ENCODE assay signal across 14 cellular contexts in the genomic region with DNA sequence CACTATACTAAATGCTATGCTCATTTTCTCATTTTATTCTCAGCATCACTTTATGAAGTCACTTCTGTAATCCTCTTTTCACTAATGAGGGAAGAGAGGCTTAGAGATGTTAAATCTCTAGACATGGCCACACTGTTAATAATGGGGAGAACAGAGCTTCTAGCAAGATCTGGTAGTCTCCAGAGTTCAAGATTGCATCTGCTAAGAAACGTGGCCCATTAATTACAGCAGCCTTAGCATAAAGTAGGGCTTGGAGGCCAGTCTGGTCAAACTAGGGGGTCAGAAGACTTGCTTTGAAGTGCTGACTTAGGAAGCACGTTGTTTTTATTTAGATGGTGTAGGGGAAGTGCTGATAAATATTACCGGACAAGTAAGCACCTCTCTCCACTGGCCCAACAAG. TPM values are rescaled to one million over a fixed set of nuclear protein-coding genes. Genes with fewer than 3 reads are reported as not detected.
A peak's percentile ranks its signal among the peaks of the same experiment; 100 is the strongest.
DNase-seq lines count a peak whose midpoint lies in the region; ATAC-seq, FAIRE-seq and TF ChIP-seq lines count a peak whose summit lies in the region.
"Had no signal": no experiment of that assay in that cellular context is flagged by ENCODE, and none has a peak within 500 bp of the region (broad histone marks: within the 10 kb centered on the region; RNA-seq: fewer than 3 reads in every experiment).

No MANE protein-coding gene starts in this region.

- H3K27ac ChIP-seq in GM23338 (ENCODE audit: low read depth) = no peak overlapping the region; the same call in 1 of the 2 replicates
- H3K27ac ChIP-seq in astrocyte (ENCODE audit: low read depth, low read length) = no peak overlapping the region
- peak overlapping the region; percentile 17 to 49 for H3K27ac ChIP-seq in lung (ENCODE audit: low read depth in 1 of 2, low read length in 1 of 2)
- H3K27ac ChIP-seq in suprapubic skin = peak overlapping the region; percentile 89
- H3K27ac ChIP-seq: SK-N-MC had no signal

- no peak overlapping the region for H3K4me3 ChIP-seq in GM23338
- H3K4me3 ChIP-seq in astrocyte (ENCODE audit: insufficient read depth, low read depth, low read length) = no peak overlapping the region
- H3K4me3 ChIP-seq in lung = no peak overlapping the region
- no peak overlapping the region for H3K4me3 ChIP-seq in suprapubic skin
- H3K4me3 ChIP-seq: body of pancreas, SK-N-MC had no signal

- TF ChIP-seq CTCF in GM23338 (conservative IDR thresholded peaks at IDR 0.05; ENCODE audit: low read depth in 2 of 2) (no peak), astrocyte (IDR thresholded peaks at IDR 0.05; ENCODE audit: insufficient read depth, low read depth, low read length) (no peak), lung (IDR thresholded peaks at IDR 0.05; ENCODE audit: control extremely low read depth, extremely low read depth) (no peak), suprapubic skin (IDR thresholded peaks at IDR 0.05) (no peak)

- H2AFZ ChIP-seq in GM23338 (no peak overlapping the region), astrocyte (ENCODE audit: low read depth, low read length) (no peak overlapping the region)

- no peaks in the 10 kb centered on the region for H3F3A ChIP-seq in GM23338 (replicated peaks; ENCODE audit: low read depth)

- H3K36me3 ChIP-seq in GM23338 (ENCODE audit: insufficient read depth) = no peaks in the 10 kb centered on the region
- H3K36me3 ChIP-seq in astrocyte (ENCODE audit: insufficient read depth, low read length) = no peaks in the 10 kb centered on the region
- H3K36me3 ChIP-seq in lung (ENCODE audit: control insufficient read depth in 2 of 2, insufficient read depth in 2 of 2, low read length in 2 of 2) = no peaks in the 10 kb centered on the region
- no peaks in the 10 kb centered on the region for H3K36me3 ChIP-seq in suprapubic skin

- no peaks in the 10 kb centered on the region for H3K9me3 ChIP-seq in astrocyte (ENCODE audit: insufficient read depth, low read depth, low read length)
- no peaks in the 10 kb centered on the region for H3K9me3 ChIP-seq in lung (ENCODE audit: control insufficient read depth in 2 of 2, insufficient read depth in 1 of 2, low read length in 1 of 2)
- no peaks in the 10 kb centered on the region for H3K9me3 ChIP-seq in suprapubic skin
- H3K9me3 ChIP-seq: body of pancreas had no signal

- H3K36me3 Mint-ChIP-seq in GM23338 (ENCODE audit: low read depth) = no peaks in the 10 kb centered on the region
- H3K36me3 Mint-ChIP-seq in astrocyte (ENCODE audit: low read depth, unreplicated experiment) = no peaks in the 10 kb centered on the region

- no peak overlapping the region for H3K27ac Mint-ChIP-seq in GM23338
- peak overlapping the region; percentile 95 for H3K27ac Mint-ChIP-seq in astrocyte (ENCODE audit: unreplicated experiment)

- H3K9me3 Mint-ChIP-seq in GM23338 = no peaks in the 10 kb centered on the region
- no peaks in the 10 kb centered on the region for H3K9me3 Mint-ChIP-seq in astrocyte (ENCODE audit: unreplicated experiment)

- peaks cover 2% of the 10 kb centered on the region for H3K27me3 Mint-ChIP-seq in GM23338 (ENCODE audit: insufficient read depth, low read depth, poor library complexity)
- no peaks in the 10 kb centered on the region for H3K27me3 Mint-ChIP-seq in astrocyte (ENCODE audit: low read depth, unreplicated experiment)

- no peaks in the 10 kb centered on the region for H4K20me1 ChIP-seq in GM23338 (replicated peaks; ENCODE audit: insufficient read depth)
- no peaks in the 10 kb centered on the region for H4K20me1 ChIP-seq in astrocyte (ENCODE audit: insufficient read depth, low read length)

- H3K27me3 ChIP-seq in GM23338 (ENCODE audit: insufficient read depth) (no peaks in the 10 kb centered on the region), astrocyte (ENCODE audit: insufficient read depth, low read length) (no peaks in the 10 kb centered on the region), lung (ENCODE audit: control insufficient read depth, insufficient read depth) (no peaks in the 10 kb centered on the region), suprapubic skin (no peaks in the 10 kb centered on the region)
- H3K27me3 ChIP-seq: body of pancreas had no signal

- no peak overlapping the region for H3K9ac ChIP-seq in astrocyte (ENCODE audit: low read length)

- H3K4me1 ChIP-seq in GM23338 (ENCODE audit: insufficient read depth) (peaks cover 53% of the 10 kb centered on the region), astrocyte (ENCODE audit: insufficient read depth, low read length) (peaks cover 18% of the 10 kb centered on the region), lung (ENCODE audit: control insufficient read depth in 2 of 2, insufficient read depth in 2 of 2, low read length in 2 of 2) (peaks cover 11 to 16% of the 10 kb centered on the region in 2 donors), suprapubic skin (peaks cover 72% of the 10 kb centered on the region)
- H3K4me1 ChIP-seq: body of pancreas had no signal

- no peak for TF ChIP-seq EP300 in suprapubic skin (IDR thresholded peaks at IDR 0.05)

- H3K79me2 ChIP-seq in GM23338 (replicated peaks; ENCODE audit: insufficient read depth) (no peaks in the 10 kb centered on the region), astrocyte (ENCODE audit: insufficient read depth, low read length) (no peaks in the 10 kb centered on the region)

- 63 to 78% methylated on average over 3 of the region's 3 CpGs for WGBS in lung, 2 donors
- WGBS in suprapubic skin = 62% methylated on average over 3 of the region's 3 CpGs

- peaks cover 3% of the 10 kb centered on the region; the same call in 1 of the 2 replicates for H3K9me2 ChIP-seq in GM23338 (ENCODE audit: insufficient read depth)

- no peak for FAIRE-seq in astrocyte (lab: Jason Lieb, UNC)
- no peak for FAIRE-seq in RCC 7860 (lab: Jason Lieb, UNC)
- FAIRE-seq: endometrium had no signal

- H3K4me3 Mint-ChIP-seq in GM23338 = no peak overlapping the region
- H3K4me3 Mint-ChIP-seq in astrocyte (ENCODE audit: unreplicated experiment) = no peak overlapping the region

- H3K4me2 ChIP-seq in GM23338 (peak overlapping the region; percentile 9; the same call in 1 of the 2 replicates), astrocyte (ENCODE audit: low read length) (no peak overlapping the region)

- DNase-seq in GM23338 (ENCODE audit: low spot score) (no peak), astrocyte (ENCODE audit: low read depth) (no peak), lung (ENCODE audit: low spot score) (no peak), suprapubic skin (ENCODE audit: low spot score in 2 of 2) (no peak), T-helper 9 cell (no peak), RCC 7860 (ENCODE audit: low spot score) (no peak), NCI-H226 (no peak)
- DNase-seq: activated effector memory CD4-positive, alpha-beta T cell treated with Interleukin-2 at 50 U/mL for 16 hours; body of pancreas; NCI-H1105 had no signal

- no peak for TF ChIP-seq POLR2A in suprapubic skin (IDR thresholded peaks at IDR 0.05)

- H3K4me1 Mint-ChIP-seq in GM23338 = peaks cover 59% of the 10 kb centered on the region
- peaks cover 34% of the 10 kb centered on the region for H3K4me1 Mint-ChIP-seq in astrocyte (ENCODE audit: low read depth, unreplicated experiment)

- ATAC-seq in GM23338 = no peak
- ATAC-seq in lung (ENCODE audit: insufficient read depth, low FRiP score) = no peak
- no peak for ATAC-seq in HG03280 (IDR thresholded peaks at IDR 0.05; ENCODE audit: unreplicated experiment)
- ATAC-seq: body of pancreas, left lobe of liver had no signal

TF ChIP-seq in GM23338, 12 proteins besides CTCF, POLR2A, EP300 and RAD21 (continues in another document):
- TF ChIP-seq STAT1 (IDR thresholded peaks at IDR 0.05; ENCODE audit: unreplicated experiment) = no peak
- no peak for TF ChIP-seq ZNF114 (CRISPR knock-in tag; IDR thresholded peaks at IDR 0.05)
- no peak for TF ChIP-seq POLR2AphosphoS5 (IDR thresholded peaks at IDR 0.05; ENCODE audit: low read depth)
- no peak for TF ChIP-seq ZNF331 (CRISPR knock-in tag; IDR thresholded peaks at IDR 0.05; ENCODE audit: low read depth)
- TF ChIP-seq EZH2phosphoT487 (IDR thresholded peaks at IDR 0.05; ENCODE audit: unreplicated experiment) = no peak

RNA-seq across cellular contexts. Expression of gene ARL4A, which starts 29.3 kb away (rescaled TPM):
- 48.9 and 49.2 TPM in 2 replicates for total RNA-seq in GM23338 (2014; rRNA removed; shearing (Covaris generic))
- polyA plus RNA-seq in GM23338 (2016; fragmentation: Nextera tagmentation; extraction: Ambion mirVana) (76.1 and 82.5 TPM in 2 replicates), lung (10 to 100 TPM; 21.4 to 34.4 TPM)
- total RNA-seq in astrocyte (34.6 and 47.0 TPM in 2 replicates), lung (10 to 100 TPM; 31.7 to 34.8 TPM), suprapubic skin (100 to 1,000 TPM in 3 of 4 donors, 10 to 100 TPM in 1; 98.1 to 116 (median 112) TPM)

Comparison
In these comparisons a context has a peak if more than half of its experiments do, and no peak if none do; other contexts are left out.
1. H3K27ac ChIP-seq: peak in lung (2 of 2) and suprapubic skin (single experiment); none in GM23338 (single experiment) and astrocyte (single experiment).